14 cellular contexts compared by ENCODE assay signal in genomic region chr1:11800756-11801433, GRCh38. TPM values are rescaled to one million over a fixed set of nuclear protein-coding genes. Genes with fewer than 3 reads are reported as not detected.
DNase-seq lines count a peak whose midpoint lies in the region; ATAC-seq and TF ChIP-seq lines count a peak whose summit lies in the region.
"Had no signal": no experiment of that assay in that cellular context is flagged by ENCODE, and none has a peak within 500 bp of the region (broad histone marks: within the 10 kb centered on the region; RNA-seq: fewer than 3 reads in every experiment).

No MANE protein-coding gene starts in this region.

- intact Hi-C loops in IMR-90 (cut with micrococcal nuclease) = loop anchor here (5.0 kb wide), 1 partner anchor 119 kb away; the partner anchor contains the start of gene MAD2L2
- intact Hi-C loops in sciatic nerve (cut with DNase I) = no loop called here
- intact Hi-C loops in CD8-positive, alpha-beta T cell (cut with DNase I, micrococcal nuclease) = no loop called here
- intact Hi-C loops in thyroid gland (cut with DNase I) = loop anchor here (10.0 kb wide), 1 partner anchor 146 kb away; the partner anchor contains the start of genes FBXO2 and FBXO44

- H3K4ac ChIP-seq in IMR-90 (ENCODE audit: low read depth, low read length) = no peak overlapping the region

- H3K9me3 Mint-ChIP-seq in glutamatergic neuron (ENCODE audit: unreplicated experiment) (peaks cover 13% of the 10 kb centered on the region), chondrocyte (ENCODE audit: low read depth) (no peaks in the 10 kb centered on the region)
- H3K9me3 Mint-ChIP-seq in CD8-positive, alpha-beta T cell = no peaks in the 10 kb centered on the region
- H3K9me3 Mint-ChIP-seq: CD4-positive, alpha-beta T cell; stimulated activated naive CD8-positive, alpha-beta T cell treated with anti-CD3 and anti-CD28 coated beads, Interleukin-15, Interleukin-2, amounts not matched to agents 100 ng/mL and 50 ng/mL, for 24 hours had no signal

- no peak overlapping the region for H2BK5ac ChIP-seq in IMR-90 (ENCODE audit: low read depth, low read length, poor library complexity, severe bottlenecking)

- H4K8ac ChIP-seq in IMR-90 (ENCODE audit: low read depth in 2 of 2, low read length in 2 of 2) = no peak overlapping the region

- no TSS peak for BruUV-seq in IMR-90 (replicated peaks; lab: Mats Ljungman, UMichigan)

- H3K14ac ChIP-seq in IMR-90 (replicated peaks; ENCODE audit: low read depth, low read length) = no peak overlapping the region

- H3K18ac ChIP-seq in IMR-90 (ENCODE audit: low read depth, low read length) = no peak overlapping the region

- H3K36me3 ChIP-seq in IMR-90 (ENCODE audit: control insufficient read depth, insufficient read depth, low read length) (peaks cover 24% of the 10 kb centered on the region), thyroid gland (peaks cover 13 to 17% of the 10 kb centered on the region in 2 donors)
- peaks cover 22% of the 10 kb centered on the region for H3K36me3 ChIP-seq in CD8-positive, alpha-beta T cell (ENCODE audit: insufficient read depth, low read length)
- H3K36me3 ChIP-seq: breast epithelium had no signal

- TF ChIP-seq CTCF in IMR-90 (conservative IDR thresholded peaks at IDR 0.05; ENCODE audit: low read depth, low read length) (no peak), glutamatergic neuron (IDR thresholded peaks at IDR 0.05; ENCODE audit: partially characterized antibody, unreplicated experiment) (no peak), thyroid gland (IDR thresholded peaks at IDR 0.05) (no peak), chondrocyte (IDR thresholded peaks at IDR 0.05) (no peak)
- TF ChIP-seq CTCF in CD8-positive, alpha-beta T cell (IDR thresholded peaks at IDR 0.05) = no peak

- H3K9ac ChIP-seq in IMR-90 (ENCODE audit: low read depth, low read length) = no peak overlapping the region

- H3K27ac Mint-ChIP-seq in glutamatergic neuron (ENCODE audit: unreplicated experiment) (no peak overlapping the region), chondrocyte (ENCODE audit: unreplicated experiment) (no peak overlapping the region)
- H3K27ac Mint-ChIP-seq in CD8-positive, alpha-beta T cell = no peak overlapping the region
- H3K27ac Mint-ChIP-seq: CD4-positive, alpha-beta T cell; stimulated activated naive CD8-positive, alpha-beta T cell treated with anti-CD3 and anti-CD28 coated beads, Interleukin-15, Interleukin-2, amounts not matched to agents 100 ng/mL and 50 ng/mL, for 24 hours had no signal

- CTCF ChIA-PET in IMR-90 (lab: Yijun Ruan, JAX) = no interaction called here
- CTCF ChIA-PET in CD8-positive, alpha-beta T cell (lab: Charles Lee) = no interaction called here

- peaks cover 4 to 40% of the 10 kb centered on the region in 2 experiments; a peak in 3 of 4 replicates for H3K79me1 ChIP-seq in IMR-90 (ENCODE audit: low read depth in 1 of 2, low read length in 2 of 2)

- POLR2A ChIA-PET in IMR-90 (lab: Charles Lee; ENCODE audit: unreplicated experiment) = no interaction called here
- POLR2A ChIA-PET in CD8-positive, alpha-beta T cell (lab: Charles Lee) = no interaction called here

- H2BK120ac ChIP-seq in IMR-90 (ENCODE audit: low read depth, low read length) = no peak overlapping the region

- H3K4me3 ChIP-seq in IMR-90 (ENCODE audit: insufficient read depth, low read depth, low read length) (no peak overlapping the region), thyroid gland (replicated peaks in 1 of 3) (no peak overlapping the region)
- H3K4me3 ChIP-seq in CD8-positive, alpha-beta T cell (ENCODE audit: low read depth, low read length) = no peak overlapping the region
- H3K4me3 ChIP-seq: prostate gland had no signal

- no peak overlapping the region for H2BK15ac ChIP-seq in IMR-90 (ENCODE audit: low read depth, low read length)

- no peak overlapping the region for H2BK20ac ChIP-seq in IMR-90 (ENCODE audit: low read depth, low read length)

- H3K9me3 ChIP-seq in IMR-90 (ENCODE audit: control insufficient read depth, insufficient read depth, low read length) (no peaks in the 10 kb centered on the region), thyroid gland (no peaks in the 10 kb centered on the region)
- H3K9me3 ChIP-seq in CD8-positive, alpha-beta T cell (ENCODE audit: low read length) = no peaks in the 10 kb centered on the region
- H3K9me3 ChIP-seq: breast epithelium, prostate gland had no signal

- H4K20me1 ChIP-seq in IMR-90 (ENCODE audit: insufficient read depth, low read length) = no peaks in the 10 kb centered on the region

- dilution Hi-C loops in IMR-90 (cut with HindIII; ENCODE audit: low sequenced_read_pairs, unreplicated experiment) = no loop called here

- peaks cover 17% of the 10 kb centered on the region for H3K4me1 ChIP-seq in IMR-90 (ENCODE audit: control insufficient read depth, insufficient read depth, low read length)
- peaks cover 32% of the 10 kb centered on the region for H3K4me1 ChIP-seq in CD8-positive, alpha-beta T cell (ENCODE audit: insufficient read depth, low read length)
- H3K4me1 ChIP-seq in thyroid gland = peaks cover 61 to 71% of the 10 kb centered on the region in 2 donors

- H3K9me1 ChIP-seq in IMR-90 (ENCODE audit: insufficient read depth, low read length) = peaks cover 3% of the 10 kb centered on the region; the same call in 1 of the 2 replicates

- H3K27me3 ChIP-seq in IMR-90 (ENCODE audit: control insufficient read depth, insufficient read depth, low read length) (no peaks in the 10 kb centered on the region), thyroid gland (no peaks in the 10 kb centered on the region)
- no peaks in the 10 kb centered on the region for H3K27me3 ChIP-seq in CD8-positive, alpha-beta T cell (ENCODE audit: insufficient read depth, low read length)
- H3K27me3 ChIP-seq: breast epithelium had no signal

- H3K27ac ChIP-seq in IMR-90 (ENCODE audit: insufficient read depth, low read length) (no peak overlapping the region), thyroid gland (peak overlapping the region in 1 of 3 donors; percentile 8)
- no peak overlapping the region for H3K27ac ChIP-seq in CD8-positive, alpha-beta T cell (ENCODE audit: low read depth, low read length)
- H3K27ac ChIP-seq: prostate gland had no signal

- peak overlapping the region; percentile 37 for H2AK9ac ChIP-seq in IMR-90 (replicated peaks; ENCODE audit: low read depth, low read length, poor library complexity)

- WGBS in IMR-90 (ENCODE audit: extremely low coverage in 2 of 2, insufficient read length in 1 of 2), 2 experiments = 90% methylated on average over 9 of the region's 21 CpGs; no CpG with 5 or more reads in 1 of the 2 experiments
- WGBS in thyroid gland, 2 donors = 93 to 95% methylated on average over 14 to 21 of the region's 21 CpGs

- no peak for TF ChIP-seq RAD21 in IMR-90 (IDR thresholded peaks at IDR 0.05; ENCODE audit: low read length)

- no peak overlapping the region for H3K4me2 ChIP-seq in IMR-90 (ENCODE audit: low read depth, low read length)

- H3K56ac ChIP-seq in IMR-90 (ENCODE audit: extremely low read depth, insufficient read depth, low read length) = no peak overlapping the region

- no peak for DNase-seq in IMR-90
- DNase-seq in glutamatergic neuron = no peak
- peak; percentile 62 for DNase-seq in sciatic nerve (ENCODE audit: low spot score)
- DNase-seq in CD8-positive, alpha-beta T cell = no peak
- no peak for DNase-seq in thyroid gland
- no peak for DNase-seq in chondrocyte (ENCODE audit: low spot score)
- DNase-seq: activated CD4-positive, alpha-beta T cell treated with anti-CD3 and anti-CD28 coated beads for 4 hours; activated T-cell treated with anti-CD3 and anti-CD28 coated beads, Interleukin-2, amount 50 U/mL, for 48 hours; CD4-positive, alpha-beta T cell; NCI-H2081; stimulated activated CD4-positive, alpha-beta T cell treated with anti-CD3 and anti-CD28 coated beads, Interleukin-4, amount 100 ng/mL, for 1 hour had no signal

- H4K5ac ChIP-seq in IMR-90 (ENCODE audit: low read depth, low read length) = no peak overlapping the region

- ATAC-seq in IMR-90 (ENCODE audit: low read depth) (no peak), sciatic nerve (no peak)
- ATAC-seq in CD8-positive, alpha-beta T cell = no peak

- no peak overlapping the region for H2AK5ac ChIP-seq in IMR-90 (ENCODE audit: low read depth, low read length)

- peaks cover 8% of the 10 kb centered on the region for H3K27me3 Mint-ChIP-seq in glutamatergic neuron (ENCODE audit: unreplicated experiment)
- H3K27me3 Mint-ChIP-seq in CD8-positive, alpha-beta T cell (ENCODE audit: low read depth) = no peaks in the 10 kb centered on the region
- H3K27me3 Mint-ChIP-seq in chondrocyte (ENCODE audit: low read depth) = no peaks in the 10 kb centered on the region
- H3K27me3 Mint-ChIP-seq: CD4-positive, alpha-beta T cell; stimulated activated naive CD8-positive, alpha-beta T cell treated with anti-CD3 and anti-CD28 coated beads, Interleukin-15, Interleukin-2, amounts not matched to agents 100 ng/mL and 50 ng/mL, for 24 hours had no signal

- H4K91ac ChIP-seq in IMR-90 (ENCODE audit: insufficient read depth, low read depth, low read length) = no peak overlapping the region

- no peaks in the 10 kb centered on the region for H3K36me3 Mint-ChIP-seq in glutamatergic neuron (ENCODE audit: unreplicated experiment)
- H3K36me3 Mint-ChIP-seq in CD8-positive, alpha-beta T cell = peaks cover 45% of the 10 kb centered on the region
- peaks cover 6% of the 10 kb centered on the region for H3K36me3 Mint-ChIP-seq in chondrocyte (ENCODE audit: low read depth)

- no peak overlapping the region for H3K23ac ChIP-seq in IMR-90 (ENCODE audit: low read depth, low read length)

- in situ Hi-C loops in IMR-90 (cut with MboI; ENCODE audit: low sequenced_read_pairs) = no loop called here

- no peak overlapping the region for H2AFZ ChIP-seq in IMR-90 (replicated peaks; ENCODE audit: low read length, poor library complexity)

- TF ChIP-seq POLR2A in IMR-90 (IDR thresholded peaks at IDR 0.05; ENCODE audit: low read depth, low read length) (no peak), thyroid gland (IDR thresholded peaks at IDR 0.05) (no peak)

- H3K4me3 Mint-ChIP-seq in glutamatergic neuron (ENCODE audit: unreplicated experiment) (peak overlapping the region; percentile 99), chondrocyte (ENCODE audit: unreplicated experiment) (no peak overlapping the region)
- H3K4me3 Mint-ChIP-seq in CD8-positive, alpha-beta T cell = no peak overlapping the region
- H3K4me3 Mint-ChIP-seq: CD4-positive, alpha-beta T cell; stimulated activated naive CD8-positive, alpha-beta T cell treated with anti-CD3 and anti-CD28 coated beads, Interleukin-15, Interleukin-2, amounts not matched to agents 100 ng/mL and 50 ng/mL, for 24 hours had no signal

- H3K4me1 Mint-ChIP-seq in glutamatergic neuron (ENCODE audit: low read depth, unreplicated experiment) (peaks cover 20% of the 10 kb centered on the region), chondrocyte (ENCODE audit: low read depth) (peaks cover 44% of the 10 kb centered on the region)
- H3K4me1 Mint-ChIP-seq in CD8-positive, alpha-beta T cell (ENCODE audit: low read depth) = peaks cover 40% of the 10 kb centered on the region

RNA-seq across cellular contexts. Expression of gene MTHFR, which starts 4.9 kb away (rescaled TPM):
- total RNA-seq in IMR-90 (2012; rRNA removed) (6.7 and 7.3 TPM in 2 replicates), glutamatergic neuron (ENCODE audit: unreplicated experiment) (83.2 TPM), sciatic nerve (78.3 TPM), thyroid gland (10 to 100 TPM; 52.8 to 96.9 (median 65.6) TPM), chondrocyte (18.2 to 23.3 TPM (median 22.3 TPM) in 3 replicates)
- 6.7 and 7.4 TPM in 2 replicates for polyA plus RNA-seq in IMR-90 (2012; rRNA removed)
- polyA plus RNA-seq in IMR-90 (2012; cell fraction: cytosol; rRNA removed) = 3.5 and 5.5 TPM in 2 replicates
- 16.7 and 23.0 TPM in 2 replicates for polyA plus RNA-seq in IMR-90 (2012; cell fraction: nucleus; rRNA removed; ENCODE audit: low replicate concordance)
- total RNA-seq in CD8-positive, alpha-beta T cell = 10 to 100 TPM; 27.3 to 27.5 TPM

RNA-seq across cellular contexts. Expression of gene CLCN6, which starts 5.1 kb away (rescaled TPM):
- total RNA-seq in IMR-90 (2012; rRNA removed) (4.1 and 5.0 TPM in 2 replicates), glutamatergic neuron (ENCODE audit: unreplicated experiment) (94.3 TPM), sciatic nerve (48.4 TPM), thyroid gland (10 to 100 TPM; 14.8 to 38.4 (median 16.9) TPM), chondrocyte (20.7 to 22.2 TPM (median 21.7 TPM) in 3 replicates)
- polyA plus RNA-seq in IMR-90 (2012; rRNA removed) = 9.7 and 10.6 TPM in 2 replicates
- polyA plus RNA-seq in IMR-90 (2012; cell fraction: cytosol; rRNA removed) = 3.5 and 5.0 TPM in 2 replicates
- polyA plus RNA-seq in IMR-90 (2012; cell fraction: nucleus; rRNA removed; ENCODE audit: low replicate concordance) = 42.7 and 54.8 TPM in 2 replicates
- total RNA-seq in CD8-positive, alpha-beta T cell = 10 to 100 TPM; 14.8 to 18.5 TPM

RNA-seq across cellular contexts. Expression of gene C1orf167, which starts 38.9 kb away (rescaled TPM):
- total RNA-seq in IMR-90 (2012; rRNA removed) = under 0.01 and 0.28 TPM in 2 replicates
- 0.15 and 0.27 TPM in 2 replicates for polyA plus RNA-seq in IMR-90 (2012; rRNA removed)
- polyA plus RNA-seq in IMR-90 (2012; cell fraction: cytosol; rRNA removed) = 0.10 and 0.42 TPM in 2 replicates
- polyA plus RNA-seq in IMR-90 (2012; cell fraction: nucleus; rRNA removed; ENCODE audit: low replicate concordance) = 0.06 and 0.27 TPM in 2 replicates
- not detected for total RNA-seq in glutamatergic neuron (ENCODE audit: unreplicated experiment)
- total RNA-seq in sciatic nerve = 4.1 TPM
- not detected for total RNA-seq in CD8-positive, alpha-beta T cell
- total RNA-seq in thyroid gland = 1 to 10 TPM in 1 of 4 donors, under 1 TPM in 1, not detected in 2; 0.22 to 6.3 TPM
- 0.36 TPM in 1 of 3 replicates, not detected in the others for total RNA-seq in chondrocyte
- total RNA-seq: CD4-positive, alpha-beta T cell had no signal

RNA-seq across cellular contexts. Expression of gene NPPA, which starts 46.7 kb away (rescaled TPM):
- total RNA-seq in IMR-90 (2012; rRNA removed) = not detected in 2 replicates
- not detected in 2 replicates for polyA plus RNA-seq in IMR-90 (2012; rRNA removed)
- not detected in 2 replicates for polyA plus RNA-seq in IMR-90 (2012; cell fraction: cytosol; rRNA removed)
- polyA plus RNA-seq in IMR-90 (2012; cell fraction: nucleus; rRNA removed; ENCODE audit: low replicate concordance) = not detected in 2 replicates
- not detected for total RNA-seq in glutamatergic neuron (ENCODE audit: unreplicated experiment)
- total RNA-seq in sciatic nerve = 0.45 TPM
- total RNA-seq in CD8-positive, alpha-beta T cell = not detected
- not detected for total RNA-seq in thyroid gland
- not detected in 3 replicates for total RNA-seq in chondrocyte
- total RNA-seq: CD4-positive, alpha-beta T cell had no signal

RNA-seq across cellular contexts. Expression of gene NPPB, which starts 57.9 kb away (rescaled TPM):
- total RNA-seq in IMR-90 (2012; rRNA removed) (not detected in 2 replicates), glutamatergic neuron (ENCODE audit: unreplicated experiment) (not detected), sciatic nerve (not detected), thyroid gland (not detected), chondrocyte (not detected in 3 replicates)
- polyA plus RNA-seq in IMR-90 (2012; rRNA removed) = 0.24 TPM in 1 of 2 replicates, not detected in the other
- 0.10 TPM in 1 of 2 replicates, not detected in the other for polyA plus RNA-seq in IMR-90 (2012; cell fraction: cytosol; rRNA removed)
- polyA plus RNA-seq in IMR-90 (2012; cell fraction: nucleus; rRNA removed; ENCODE audit: low replicate concordance) = 0.16 TPM in 1 of 2 replicates, not detected in the other
- not detected for total RNA-seq in CD8-positive, alpha-beta T cell
- total RNA-seq: breast epithelium; CD4-positive, alpha-beta T cell; prostate gland had no signal

Comparison
In these comparisons a context has a peak if more than half of its experiments do, and no peak if none do; other contexts are left out.
1. intact Hi-C loops: an anchor here in IMR-90 (5.0 kb wide) and thyroid gland (10.0 kb wide); none called in sciatic nerve and CD8-positive, alpha-beta T cell.